ENCODE assay signal across 1 cellular context in genomic region chr3:4813855-4814254, GRCh38.
TF ChIP-seq lines count a peak whose summit lies in the region.

No MANE protein-coding gene starts in this region.

TF ChIP-seq in GM23338, 12 proteins besides CTCF, POLR2A, EP300 and RAD21 (continued from another document):
- TF ChIP-seq ZNF462 (CRISPR knock-in tag; IDR thresholded peaks at IDR 0.05) (no peak), ETS1 (IDR thresholded peaks at IDR 0.05) (no peak), REST (IDR thresholded peaks at IDR 0.05; ENCODE audit: unreplicated experiment) (no peak), ZNF114 (CRISPR knock-in tag; IDR thresholded peaks at IDR 0.05) (no peak), ZNF331 (CRISPR knock-in tag; IDR thresholded peaks at IDR 0.05; ENCODE audit: low read depth) (no peak)
TF ChIP-seq in GM23338: peak in this region for 0.
